12 cellular contexts compared by ENCODE assay signal in genomic region chr3:13528217-13528801, GRCh38. TPM values are rescaled to one million over a fixed set of nuclear protein-coding genes. Genes with fewer than 3 reads are reported as not detected.
DNase-seq lines count a peak whose midpoint lies in the region; ATAC-seq and TF ChIP-seq lines count a peak whose summit lies in the region.
"Had no signal": no experiment of that assay in that cellular context is flagged by ENCODE, and none has a peak within 500 bp of the region (broad histone marks: within the 10 kb centered on the region; RNA-seq: fewer than 3 reads in every experiment).

No MANE protein-coding gene starts in this region.

- H3K4me1 ChIP-seq in A673 (ENCODE audit: insufficient read depth, low read length, poor library complexity, severe bottlenecking) (peaks cover 17% of the 10 kb centered on the region), GM23248 (ENCODE audit: insufficient read depth) (peaks cover 27% of the 10 kb centered on the region), right cardiac atrium (ENCODE audit: control insufficient read depth, insufficient read depth, low read length) (peaks cover 3% of the 10 kb centered on the region)

- no peaks in the 10 kb centered on the region for H3K9me2 ChIP-seq in GM23248 (ENCODE audit: insufficient read depth)

- POLR2A ChIA-PET in A673 (lab: Charles Lee; ENCODE audit: low non-redundant PET): interaction anchor here (0.5 kb wide), 1 partner anchor 59 kb away, joined by 3 read pairs; no protein-coding TSS in a partner anchor

- H3F3A ChIP-seq in GM23248 (ENCODE audit: insufficient read depth): peaks cover 20% of the 10 kb centered on the region

- H3K9me3 ChIP-seq in A673 (ENCODE audit: low read depth, low read length, poor library complexity, severe bottlenecking) (no peaks in the 10 kb centered on the region), GM23248 (ENCODE audit: low read depth) (no peaks in the 10 kb centered on the region), right cardiac atrium (ENCODE audit: control insufficient read depth, low read length) (no peaks in the 10 kb centered on the region)
- H3K9me3 ChIP-seq: esophagus muscularis mucosa had no signal

- H3K36me3 ChIP-seq in A673 (ENCODE audit: insufficient read depth, low read length, poor library complexity, severe bottlenecking) (no peaks in the 10 kb centered on the region), GM23248 (ENCODE audit: low read depth) (no peaks in the 10 kb centered on the region)
- H3K36me3 ChIP-seq: esophagus muscularis mucosa had no signal

- H3K4me2 ChIP-seq in GM23248 (ENCODE audit: unreplicated experiment): no peak overlapping the region

- H3K9ac ChIP-seq in GM23248: no peak overlapping the region

- no peaks in the 10 kb centered on the region for H4K20me1 ChIP-seq in GM23248 (ENCODE audit: insufficient read depth)

- DNase-seq in A673 (ENCODE audit: low spot score) (peak; percentile 39), GM23248 (peak; percentile 46), SW 1271 (lab: John Stamatoyannopoulos, UW) (peak; percentile 26 to 61), right cardiac atrium (peak; percentile 73 to 91 (median 87)), amygdala (lab: John Stamatoyannopoulos, UW) (no peak), OCI-M2 (lab: John Stamatoyannopoulos, UW; ENCODE audit: unreplicated experiment) (no peak), anterior cingulate cortex (lab: John Stamatoyannopoulos, UW) (no peak)
- DNase-seq: stimulated activated CD8-positive, alpha-beta memory T cell treated with anti-CD3 and anti-CD28 coated beads, Interleukin-4, amount 100 ng/mL, for 48 hours had no signal

- TF ChIP-seq CTCF in A673 (conservative IDR thresholded peaks at IDR 0.05; ENCODE audit: low read depth, low read length): no peak

- in situ Hi-C loops in GM23248 (cut with MboI): no loop called here

- intact Hi-C loops in A673 (cut with micrococcal nuclease; ENCODE audit: unreplicated experiment): no loop called here
- intact Hi-C loops in right cardiac atrium (cut with DNase I): no loop called here

- ATAC-seq in right cardiac atrium: peak; percentile 64 to 66
- ATAC-seq in GM21390 (IDR thresholded peaks at IDR 0.05; ENCODE audit: unreplicated experiment): no peak
- ATAC-seq: activated T-helper 17 cell treated with anti-CD3 and anti-CD28 coated beads, Interleukin-2, amount 50 U/mL, for 72 hours had no signal

- H3K27me3 ChIP-seq in A673 (replicated peaks; ENCODE audit: insufficient read depth, low read depth, low read length, poor library complexity) (no peaks in the 10 kb centered on the region), GM23248 (replicated peaks; ENCODE audit: insufficient read depth) (no peaks in the 10 kb centered on the region), right cardiac atrium (ENCODE audit: control insufficient read depth, insufficient read depth) (no peaks in the 10 kb centered on the region)

- no TSS peak for BruUV-seq in A673 (replicated peaks; lab: Mats Ljungman, UMichigan)

- H3K27ac ChIP-seq in A673 (ENCODE audit: low read depth, low read length, poor library complexity, severe bottlenecking) (no peak overlapping the region), GM23248 (no peak overlapping the region), right cardiac atrium (ENCODE audit: low read length) (no peak overlapping the region)
- H3K27ac ChIP-seq: SK-N-MC had no signal

- no peaks in the 10 kb centered on the region for H3K79me2 ChIP-seq in GM23248 (ENCODE audit: insufficient read depth)

- CTCF ChIA-PET in A673 (lab: Charles Lee): no interaction called here

- no peak overlapping the region for H2AFZ ChIP-seq in GM23248

- WGBS in GM23248 (ENCODE audit: low coverage in 1 of 2, low lambda C conversion rate in 2 of 2, missing lambda C conversion rate in 2 of 2), 2 experiments: 74 to 86% methylated on average over 7 to 10 of the region's 10 CpGs
- WGBS in right cardiac atrium: 48% methylated on average over 10 of the region's 10 CpGs

- H3K4me3 ChIP-seq in A673 (ENCODE audit: low read depth, low read length, poor library complexity, severe bottlenecking) (no peak overlapping the region), GM23248 (no peak overlapping the region), right cardiac atrium (ENCODE audit: low read length) (no peak overlapping the region)
- H3K4me3 ChIP-seq: esophagus muscularis mucosa, SK-N-MC had no signal

RNA-seq across cellular contexts. Expression of gene FBLN2, which starts 20.6 kb away (rescaled TPM):
- 0.71 and 1.3 TPM in 2 replicates for total RNA-seq in A673 (2021)
- 636 and 646 TPM in 2 replicates for total RNA-seq in GM23248 (2014; rRNA removed; shearing (Covaris generic))
- polyA plus RNA-seq in GM23248 (2016; fragmentation: Nextera tagmentation; extraction: Ambion mirVana): 447 and 468 TPM in 2 replicates
- 100 to 1,000 TPM; 165 to 323 (median 258) TPM for total RNA-seq in right cardiac atrium
- 124 TPM for polyA plus RNA-seq in right cardiac atrium

RNA-seq across cellular contexts. Expression of gene HDAC11, which starts 48.2 kb away (rescaled TPM):
- total RNA-seq in A673 (2021) (1.0 and 2.5 TPM in 2 replicates), right cardiac atrium (10 to 100 TPM; 35.2 to 43.2 (median 40.0) TPM)
- total RNA-seq in GM23248 (2014; rRNA removed; shearing (Covaris generic)): 8.7 and 12.2 TPM in 2 replicates
- polyA plus RNA-seq in GM23248 (2016; fragmentation: Nextera tagmentation; extraction: Ambion mirVana) (11.7 and 12.1 TPM in 2 replicates), right cardiac atrium (51.3 TPM)

Comparison
In these comparisons a context has a peak if more than half of its experiments do, and no peak if none do; other contexts are left out.
1. DNase-seq: peak in A673 (single experiment), GM23248 (single experiment), SW 1271 (2 of 2) and right cardiac atrium (3 of 3); none in amygdala (0 of 56), OCI-M2 (single experiment) and anterior cingulate cortex (0 of 58).
2. RNA of gene FBLN2, which starts 20.6 kb away (total RNA-seq): 636 to 646 TPM in GM23248 and 165 to 323 TPM in right cardiac atrium; 0.71 to 1.3 TPM in A673; every median in the first group is over 10 times any median in the second.